ENCODE assay signal across 29 cellular contexts in genomic region chr10:124730790-124731189, GRCh38. TPM values are rescaled to one million over a fixed set of nuclear protein-coding genes. Genes with fewer than 3 reads are reported as not detected.
DNase-seq lines count a peak whose midpoint lies in the region; ATAC-seq, FAIRE-seq and TF ChIP-seq lines count a peak whose summit lies in the region.
"Had no signal": no experiment of that assay in that cellular context is flagged by ENCODE, and none has a peak within 500 bp of the region (broad histone marks: within the 10 kb centered on the region; RNA-seq: fewer than 3 reads in every experiment).

No MANE protein-coding gene starts in this region.

- no peak for TF ChIP-seq EP300 in HepG2 (IDR thresholded peaks at IDR 0.05; ENCODE audit: low read depth in 2 of 2, low read length in 2 of 2)
- no peak for TF ChIP-seq EP300 in HepG2 (CRISPR knock-in tag; IDR thresholded peaks at IDR 0.05; ENCODE audit: borderline replicate concordance)

- no peaks in the 10 kb centered on the region for H3K9me3 ChIP-seq in HepG2 (ENCODE audit: low read length)
- no peaks in the 10 kb centered on the region for H3K9me3 ChIP-seq in right lobe of liver
- H3K9me3 ChIP-seq: A549, HAP-1, Peyer's patch, SJSA1 had no signal

- FAIRE-seq in HepG2 (lab: Jason Lieb, UNC): no peak
- FAIRE-seq: A549, frontal cortex, GM19239, urothelium cell line had no signal

- POLR2A ChIA-PET in HepG2 (lab: Yijun Ruan, JAX): no interaction called here

- H3K4me2 ChIP-seq in HepG2 (ENCODE audit: low read depth, low read length): no peak overlapping the region
- H3K4me2 ChIP-seq: A549 had no signal

- H3K79me2 ChIP-seq in HepG2 (ENCODE audit: insufficient read depth, low read length): peaks cover 47% of the 10 kb centered on the region

- no peak for TF ChIP-seq RAD21 in HepG2 (CRISPR knock-in tag; IDR thresholded peaks at IDR 0.05)

- H3K4me3 ChIP-seq in HepG2 (replicated peaks in 1 of 3; ENCODE audit: insufficient read depth in 1 of 3, low read depth in 2 of 3, low read length in 3 of 3) (no peak overlapping the region), right lobe of liver (no peak overlapping the region)
- H3K4me3 ChIP-seq: A549, HAP-1, Peyer's patch, SJSA1 had no signal

- 81% methylated on average over 3 of the region's 3 CpGs for WGBS in HepG2 (ENCODE audit: low lambda C conversion rate)
- 55% methylated on average over 2 of the region's 3 CpGs for WGBS in right lobe of liver (ENCODE audit: insufficient coverage, low coverage, low lambda C conversion rate, missing lambda C conversion rate)

- H2AFZ ChIP-seq in HepG2 (ENCODE audit: low read length): no peak overlapping the region
- H2AFZ ChIP-seq: parathyroid adenoma had no signal

- H3K9ac ChIP-seq in HepG2 (ENCODE audit: insufficient read depth, low read depth, low read length): no peak overlapping the region
- H3K9ac ChIP-seq: parathyroid adenoma had no signal

- TF ChIP-seq CTCF in HepG2 (CRISPR knock-in tag; IDR thresholded peaks at IDR 0.05) (no peak), right lobe of liver (IDR thresholded peaks at IDR 0.05) (no peak)

- intact Hi-C loops in HepG2 (cut with micrococcal nuclease; ENCODE audit: unreplicated experiment) (no loop called here), right lobe of liver (cut with DNase I) (loop anchor here in 1 of 2 donors (10.0 kb wide), 1 partner anchor 106 kb away; no protein-coding TSS in a partner anchor)

- TF ChIP-seq POLR2A in HepG2 (IDR thresholded peaks at IDR 0.05; ENCODE audit: insufficient read depth in 1 of 2, low read depth in 2 of 2, low read length in 2 of 2) (no peak), right lobe of liver (IDR thresholded peaks at IDR 0.05) (no peak)

- peaks cover 10% of the 10 kb centered on the region; the same call in 1 of the 2 replicates for H3K4me1 ChIP-seq in HepG2 (ENCODE audit: insufficient read depth, low read length)
- H3K4me1 ChIP-seq in right lobe of liver: peaks cover 0 to 22% (median under 1%) of the 10 kb centered on the region in 4 donors
- H3K4me1 ChIP-seq: A549, HAP-1 had no signal

- H3K36me3 ChIP-seq in HepG2 (replicated peaks in 1 of 2; ENCODE audit: control insufficient read depth in 1 of 2, insufficient read depth in 2 of 2, low read length in 2 of 2): peaks cover 3 to 7% of the 10 kb centered on the region in 2 experiments; a peak in 3 of 5 replicates
- no peaks in the 10 kb centered on the region for H3K36me3 ChIP-seq in right lobe of liver
- H3K36me3 ChIP-seq: Peyer's patch, SJSA1 had no signal

- DNase-seq in HepG2 (ENCODE audit: low spot score): no peak
- DNase-seq in right lobe of liver: no peak
- DNase-seq in ureter (ENCODE audit: low spot score): peak; percentile 18
- DNase-seq in stimulated activated CD4-positive, alpha-beta T cell treated with anti-CD3 and anti-CD28 coated beads, Interleukin-2, amount 100 ng/mL, for 24 hours: no peak
- DNase-seq in dedifferentiated amniotic fluid mesenchymal stem cell (ENCODE audit: extremely low spot score): no peak
- DNase-seq: activated CD4-positive, alpha-beta T cell treated with anti-CD3 and anti-CD28 coated beads, Interleukin-2, amount 50 U/mL, for 1 hour; activated naive CD8-positive, alpha-beta T cell treated with anti-CD3 and anti-CD28 coated beads, Interleukin-2, amount 10 ng/mL, durations not matched to agents 7 days and 5 days; cerebellar nuclear complex; hippocampal formation; left ventricle myocardium superior; NCI-H1048; NCI-H1694 treated with DMSO at 0.1 percent for 48 hours; NCI-H2171 treated with DMSO at 0.1 percent for 48 hours; NCI-H526; nephron progenitor cell; right cardiac atrium; T-helper 2 cell had no signal

- in situ Hi-C loops in HepG2 (cut with HindIII; ENCODE audit: extremely low pct_ligation_motif_present, low pct_unique_long_range_greater_than_20kb): no loop called here

- no peaks in the 10 kb centered on the region for H3K27me3 ChIP-seq in HepG2 (ENCODE audit: control insufficient read depth in 1 of 2, insufficient read depth in 2 of 2, low read length in 2 of 2)
- no peaks in the 10 kb centered on the region for H3K27me3 ChIP-seq in right lobe of liver
- no peaks in the 10 kb centered on the region for H3K27me3 ChIP-seq in layer of hippocampus (ENCODE audit: control insufficient read depth, insufficient read depth, low read length)
- H3K27me3 ChIP-seq: Peyer's patch, SJSA1 had no signal

- no TSS peak for BruUV-seq in HepG2 (replicated peaks; lab: Mats Ljungman, UMichigan)

- ATAC-seq in HepG2 (no peak), right lobe of liver (no peak), HG03520 (IDR thresholded peaks at IDR 0.05; ENCODE audit: unreplicated experiment) (no peak)
- ATAC-seq: A549, esophagus mucosa, left ventricle myocardium superior, right cardiac atrium had no signal

- CTCF ChIA-PET in HepG2 (lab: Yijun Ruan, JAX; ENCODE audit: low intra/inter-chr PET ratio, low total read pairs): no interaction called here

- H3K27ac ChIP-seq in HepG2 (ENCODE audit: extremely low read length, insufficient read depth, low read length) (no peak overlapping the region), right lobe of liver (no peak overlapping the region), angular gyrus (ENCODE audit: low read depth, low read length) (peak overlapping the region; percentile 91), layer of hippocampus (ENCODE audit: low read depth, low read length) (peak overlapping the region; percentile 44)
- H3K27ac ChIP-seq: A549, SJSA1 had no signal

- H4K20me1 ChIP-seq in HepG2 (ENCODE audit: insufficient read depth, low read length): peaks cover under 1% of the 10 kb centered on the region; the same call in 1 of the 2 replicates

RNA-seq across cellular contexts. Expression of gene FAM53B, which starts 13.4 kb away (rescaled TPM):
- 17.6 and 19.3 TPM in 2 replicates for total RNA-seq in HepG2 (2016; rRNA removed; fragmentation: Illumina TruSeq; extraction: Trizol)
- total RNA-seq in HepG2 (2016; cell fraction: cytosol; rRNA removed; fragmentation: Illumina TruSeq; extraction: Trizol; ENCODE audit: low read depth): 37.4 and 40.4 TPM in 2 replicates
- total RNA-seq in HepG2 (2016; cell fraction: insoluble cytoplasmic fraction; rRNA removed; fragmentation: Illumina TruSeq; extraction: Trizol): 15.2 and 19.1 TPM in 2 replicates
- total RNA-seq in HepG2 (2016; cell fraction: membrane; rRNA removed; fragmentation: Illumina TruSeq; extraction: Trizol): 19.0 and 21.2 TPM in 2 replicates
- 13.6 and 18.0 TPM in 2 replicates for total RNA-seq in HepG2 (2016; cell fraction: nucleus; rRNA removed; fragmentation: Illumina TruSeq; extraction: Trizol)
- polyA plus RNA-seq in HepG2 (2011; rRNA removed): 5.8 and 6.4 TPM in 2 replicates
- polyA plus RNA-seq in HepG2 (2011; cell fraction: cytosol; rRNA removed): 4.7 and 7.2 TPM in 2 replicates
- 7.7 and 11.9 TPM in 2 replicates for polyA plus RNA-seq in HepG2 (2011; cell fraction: nucleus; rRNA removed)
- 3.5 and 5.6 TPM in 2 replicates for polyA plus RNA-seq in HepG2 (2012)
- polyA plus RNA-seq in HepG2 (2016; cell fraction: cytosol; fragmentation: Illumina TruSeq; extraction: Trizol; ENCODE audit: low read depth): 0.71 and 0.72 TPM in 2 replicates
- 10.3 and 11.4 TPM in 2 replicates for polyA plus RNA-seq in HepG2 (2016; cell fraction: insoluble cytoplasmic fraction; fragmentation: Illumina TruSeq; extraction: Trizol; ENCODE audit: low read depth)
- 3.6 and 4.1 TPM in 2 replicates for polyA plus RNA-seq in HepG2 (2016; cell fraction: membrane; fragmentation: Illumina TruSeq; extraction: Trizol; ENCODE audit: low read depth)
- 13.5 and 14.8 TPM in 2 replicates for polyA plus RNA-seq in HepG2 (2016; cell fraction: nucleus; fragmentation: Illumina TruSeq; extraction: Trizol; ENCODE audit: insufficient read depth, low read depth)
- polyA minus RNA-seq in HepG2 (2011; rRNA and poly(A)+ RNA removed; ENCODE audit: low replicate concordance): 28.7 and 33.7 TPM in 2 replicates
- 7.5 and 12.7 TPM in 2 replicates for polyA minus RNA-seq in HepG2 (2011; cell fraction: cytosol; rRNA and poly(A)+ RNA removed)
- 9.5 and 10.1 TPM in 2 replicates for polyA minus RNA-seq in HepG2 (2011; cell fraction: nucleus; rRNA and poly(A)+ RNA removed)
- 10 to 100 TPM in 1 of 6 experiments, 1 to 10 TPM in 5; 4.4 to 10.8 (median 4.8) TPM for total RNA-seq in right lobe of liver
- 38.8 TPM for total RNA-seq in ureter

Comparison
In these comparisons a context has a peak if more than half of its experiments do, and no peak if none do; other contexts are left out.
1. H3K27ac ChIP-seq: peak in angular gyrus (single experiment) and layer of hippocampus (single experiment); none in HepG2 (single experiment) and right lobe of liver (0 of 3).